Comparison of ENCODE assay signal across 30 cellular contexts in genomic region chr20:48649104-48649626, GRCh38.
"Had no signal": no experiment of that assay in that cellular context is flagged by ENCODE, and none has a peak within 500 bp of the region (broad histone marks: within the 10 kb centered on the region; RNA-seq: fewer than 3 reads in every experiment).

No MANE protein-coding gene starts in this region.

- H3K27me3 Mint-ChIP-seq: activated CD4-positive, alpha-beta memory T cell treated with anti-CD3 and anti-CD28 coated beads, Interleukin-2, amount 10 ng/mL, durations not matched to agents 7 days and 5 days; activated CD8-positive, alpha-beta memory T cell treated with anti-CD3 and anti-CD28 coated beads, Interleukin-2, amount 10 ng/mL, durations not matched to agents 7 days and 5 days; activated naive CD4-positive, alpha-beta T cell treated with anti-CD3 and anti-CD28 coated beads, Interleukin-2, amount 50 U/mL, for 24 hours; activated naive CD8-positive, alpha-beta T cell treated with anti-CD3 and anti-CD28 coated beads, Interleukin-2, amount 10 ng/mL, durations not matched to agents 7 days and 5 days had no signal

- H3K27ac Mint-ChIP-seq: activated CD4-positive, alpha-beta memory T cell treated with anti-CD3 and anti-CD28 coated beads, Interleukin-2, amount 10 ng/mL, durations not matched to agents 7 days and 5 days; activated naive CD4-positive, alpha-beta T cell treated with anti-CD3 and anti-CD28 coated beads, Interleukin-2, amount 50 U/mL, for 24 hours had no signal

- H3K9me3 Mint-ChIP-seq: activated CD4-positive, alpha-beta memory T cell treated with anti-CD3 and anti-CD28 coated beads, Interleukin-2, amount 10 ng/mL, durations not matched to agents 7 days and 5 days; activated naive CD4-positive, alpha-beta T cell treated with anti-CD3 and anti-CD28 coated beads, Interleukin-2, amount 50 U/mL, for 24 hours; activated naive CD8-positive, alpha-beta T cell treated with anti-CD3 and anti-CD28 coated beads, Interleukin-2, amount 10 ng/mL, durations not matched to agents 7 days and 5 days had no signal

- H3K4me3 ChIP-seq: ascending aorta, cardiac muscle cell, K562 had no signal

- DNase-seq: activated CD4-positive, alpha-beta memory T cell treated with anti-CD3 and anti-CD28 coated beads, Interleukin-2, amount 10 ng/mL, durations not matched to agents 7 days and 5 days; activated CD4-positive, alpha-beta T cell treated with anti-CD3 and anti-CD28 coated beads for 1 hour; activated CD4-positive, alpha-beta T cell treated with anti-CD3 and anti-CD28 coated beads for 48 hours; activated CD4-positive, CD25-positive, alpha-beta regulatory T cell; activated CD8-positive, alpha-beta memory T cell treated with anti-CD3 and anti-CD28 coated beads for 24 hours; activated CD8-positive, alpha-beta memory T cell treated with anti-CD3 and anti-CD28 coated beads, Interleukin-2, amount 10 ng/mL, durations not matched to agents 7 days and 5 days; activated CD8-positive, alpha-beta memory T cell treated with anti-CD3 and anti-CD28 coated beads, Interleukin-2, amount 50 U/mL, for 48 hours; activated gamma-delta T cell; activated naive CD4-positive, alpha-beta T cell treated with Interleukin-2 at 50 U/mL for 16 hours; activated naive CD8-positive, alpha-beta T cell treated with anti-CD3 and anti-CD28 coated beads, Interleukin-2, amount 10 ng/mL, durations not matched to agents 7 days and 5 days; activated T-cell treated with anti-CD3 and anti-CD28 coated beads, Interleukin-2, amount 50 U/mL, for 48 hours; amygdala; cerebellar nuclear complex; NCI-H1092 treated with DMSO at 0.1 percent for 48 hours; NCI-H146; NCI-H187; NCI-H2029 treated with DMSO at 0.1 percent for 48 hours; NCI-H2171 treated with DMSO at 0.1 percent for 48 hours; NCI-H2227 treated with DMSO at 0.1 percent for 48 hours; NCI-H446 treated with DMSO at 0.1 percent for 48 hours; SW 1271; T-helper 1 cell; T1000; WERI-Rb-1 had no signal

- H3K27me3 ChIP-seq: ascending aorta, cardiac muscle cell had no signal

- H3K4me1 ChIP-seq: ascending aorta had no signal

- ATAC-seq: activated CD8-positive, alpha-beta memory T cell treated with anti-CD3 and anti-CD28 coated beads, Interleukin-2, amount 10 ng/mL, durations not matched to agents 7 days and 5 days; K562; PC-3 had no signal

- H3K4me3 Mint-ChIP-seq: activated CD4-positive, alpha-beta memory T cell treated with anti-CD3 and anti-CD28 coated beads, Interleukin-2, amount 10 ng/mL, durations not matched to agents 7 days and 5 days; activated CD8-positive, alpha-beta memory T cell treated with anti-CD3 and anti-CD28 coated beads, Interleukin-2, amount 10 ng/mL, durations not matched to agents 7 days and 5 days; activated naive CD4-positive, alpha-beta T cell treated with anti-CD3 and anti-CD28 coated beads, Interleukin-2, amount 50 U/mL, for 24 hours; activated naive CD8-positive, alpha-beta T cell treated with anti-CD3 and anti-CD28 coated beads, Interleukin-2, amount 10 ng/mL, durations not matched to agents 7 days and 5 days had no signal

- H3K27ac ChIP-seq: ascending aorta, cardiac muscle cell, RWPE1, WERI-Rb-1 had no signal

- H3K9me3 ChIP-seq: ascending aorta had no signal

- H3K4me1 Mint-ChIP-seq: activated CD4-positive, alpha-beta memory T cell treated with anti-CD3 and anti-CD28 coated beads, Interleukin-2, amount 10 ng/mL, durations not matched to agents 7 days and 5 days; activated CD8-positive, alpha-beta memory T cell treated with anti-CD3 and anti-CD28 coated beads, Interleukin-2, amount 10 ng/mL, durations not matched to agents 7 days and 5 days; activated naive CD4-positive, alpha-beta T cell treated with anti-CD3 and anti-CD28 coated beads, Interleukin-2, amount 50 U/mL, for 24 hours had no signal
